ENCODE assay signal across 1 cellular context in genomic region chr7:135509839-135510602, GRCh38.
TF ChIP-seq lines count a peak whose summit lies in the region.

A gene with protein sequence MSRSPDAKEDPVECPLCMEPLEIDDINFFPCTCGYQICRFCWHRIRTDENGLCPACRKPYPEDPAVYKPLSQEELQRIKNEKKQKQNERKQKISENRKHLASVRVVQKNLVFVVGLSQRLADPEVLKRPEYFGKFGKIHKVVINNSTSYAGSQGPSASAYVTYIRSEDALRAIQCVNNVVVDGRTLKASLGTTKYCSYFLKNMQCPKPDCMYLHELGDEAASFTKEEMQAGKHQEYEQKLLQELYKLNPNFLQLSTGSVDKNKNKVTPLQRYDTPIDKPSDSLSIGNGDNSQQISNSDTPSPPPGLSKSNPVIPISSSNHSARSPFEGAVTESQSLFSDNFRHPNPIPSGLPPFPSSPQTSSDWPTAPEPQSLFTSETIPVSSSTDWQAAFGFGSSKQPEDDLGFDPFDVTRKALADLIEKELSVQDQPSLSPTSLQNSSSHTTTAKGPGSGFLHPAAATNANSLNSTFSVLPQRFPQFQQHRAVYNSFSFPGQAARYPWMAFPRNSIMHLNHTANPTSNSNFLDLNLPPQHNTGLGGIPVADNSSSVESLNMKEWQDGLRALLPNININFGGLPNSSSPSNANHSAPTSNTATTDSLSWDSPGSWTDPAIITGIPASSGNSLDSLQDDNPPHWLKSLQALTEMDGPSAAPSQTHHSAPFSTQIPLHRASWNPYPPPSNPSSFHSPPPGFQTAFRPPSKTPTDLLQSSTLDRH (minus strand): TSS chr7:135510102. CDS start chr7:135438331, 71,771 bp downstream.

TF ChIP-seq in HEK293, 187 proteins besides CTCF, POLR2A, EP300 and RAD21 (continued from another document and continues in another):
- TF ChIP-seq, protein P1, sequence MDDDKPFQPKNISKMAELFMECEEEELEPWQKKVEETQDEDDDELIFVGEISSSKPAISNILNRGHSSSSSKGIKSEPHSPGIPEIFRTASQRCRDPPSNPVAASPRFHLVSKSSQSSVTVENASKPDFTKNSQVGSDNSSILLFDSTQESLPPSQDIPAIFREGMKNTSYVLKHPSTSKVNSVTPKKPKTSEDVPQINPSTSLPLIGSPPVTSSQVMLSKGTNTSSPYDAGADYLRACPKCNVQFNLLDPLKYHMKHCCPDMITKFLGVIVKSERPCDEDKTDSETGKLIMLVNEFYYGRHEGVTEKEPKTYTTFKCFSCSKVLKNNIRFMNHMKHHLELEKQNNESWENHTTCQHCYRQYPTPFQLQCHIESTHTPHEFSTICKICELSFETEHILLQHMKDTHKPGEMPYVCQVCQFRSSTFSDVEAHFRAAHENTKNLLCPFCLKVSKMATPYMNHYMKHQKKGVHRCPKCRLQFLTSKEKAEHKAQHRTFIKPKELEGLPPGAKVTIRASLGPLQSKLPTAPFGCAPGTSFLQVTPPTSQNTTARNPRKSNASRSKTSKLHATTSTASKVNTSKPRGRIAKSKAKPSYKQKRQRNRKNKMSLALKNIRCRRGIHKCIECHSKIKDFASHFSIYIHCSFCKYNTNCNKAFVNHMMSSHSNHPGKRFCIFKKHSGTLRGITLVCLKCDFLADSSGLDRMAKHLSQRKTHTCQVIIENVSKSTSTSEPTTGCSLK (tag by site-specific recombination; IDR thresholded peaks at IDR 0.05) = no peak
- TF ChIP-seq, protein P2, sequence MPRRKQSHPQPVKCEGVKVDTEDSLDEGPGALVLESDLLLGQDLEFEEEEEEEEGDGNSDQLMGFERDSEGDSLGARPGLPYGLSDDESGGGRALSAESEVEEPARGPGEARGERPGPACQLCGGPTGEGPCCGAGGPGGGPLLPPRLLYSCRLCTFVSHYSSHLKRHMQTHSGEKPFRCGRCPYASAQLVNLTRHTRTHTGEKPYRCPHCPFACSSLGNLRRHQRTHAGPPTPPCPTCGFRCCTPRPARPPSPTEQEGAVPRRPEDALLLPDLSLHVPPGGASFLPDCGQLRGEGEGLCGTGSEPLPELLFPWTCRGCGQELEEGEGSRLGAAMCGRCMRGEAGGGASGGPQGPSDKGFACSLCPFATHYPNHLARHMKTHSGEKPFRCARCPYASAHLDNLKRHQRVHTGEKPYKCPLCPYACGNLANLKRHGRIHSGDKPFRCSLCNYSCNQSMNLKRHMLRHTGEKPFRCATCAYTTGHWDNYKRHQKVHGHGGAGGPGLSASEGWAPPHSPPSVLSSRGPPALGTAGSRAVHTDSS (tag by site-specific recombination; IDR thresholded peaks at IDR 0.05) = no peak
- TF ChIP-seq ZNF404 (tag by site-specific recombination; IDR thresholded peaks at IDR 0.05) = no peak
- no peak for TF ChIP-seq ZNF830 (tag by site-specific recombination; IDR thresholded peaks at IDR 0.05; ENCODE audit: low read depth)
- TF ChIP-seq ZNF169 (tag by site-specific recombination; IDR thresholded peaks at IDR 0.05) = no peak
- no peak for TF ChIP-seq ZNF571 (tag by site-specific recombination; IDR thresholded peaks at IDR 0.05)
- TF ChIP-seq ZFP69B (tag by site-specific recombination; IDR thresholded peaks at IDR 0.05) = peak; percentile 75
- no peak for TF ChIP-seq YY2 (tag by site-specific recombination; IDR thresholded peaks at IDR 0.05)
- TF ChIP-seq KLF7 (tag by site-specific recombination; IDR thresholded peaks at IDR 0.05; ENCODE audit: borderline replicate concordance) = peak; percentile 96
- TF ChIP-seq, protein P3, sequence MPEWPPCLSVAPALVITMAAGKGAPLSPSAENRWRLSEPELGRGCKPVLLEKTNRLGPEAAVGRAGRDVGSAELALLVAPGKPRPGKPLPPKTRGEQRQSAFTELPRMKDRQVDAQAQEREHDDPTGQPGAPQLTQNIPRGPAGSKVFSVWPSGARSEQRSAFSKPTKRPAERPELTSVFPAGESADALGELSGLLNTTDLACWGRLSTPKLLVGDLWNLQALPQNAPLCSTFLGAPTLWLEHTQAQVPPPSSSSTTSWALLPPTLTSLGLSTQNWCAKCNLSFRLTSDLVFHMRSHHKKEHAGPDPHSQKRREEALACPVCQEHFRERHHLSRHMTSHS (tag by site-specific recombination; IDR thresholded peaks at IDR 0.05) = peak; percentile 38; the same call in 1 of the 2 replicates
- TF ChIP-seq ZNF670 (tag by site-specific recombination; IDR thresholded peaks at IDR 0.05; ENCODE audit: low read depth) = no peak
- no peak; the same call in 1 of the 2 replicates for TF ChIP-seq ZBTB8A (tag by site-specific recombination; IDR thresholded peaks at IDR 0.05)
- no peak for TF ChIP-seq SETDB1 (IDR thresholded peaks at IDR 0.05; ENCODE audit: insufficient read length, low read length)
- TF ChIP-seq, protein P4, sequence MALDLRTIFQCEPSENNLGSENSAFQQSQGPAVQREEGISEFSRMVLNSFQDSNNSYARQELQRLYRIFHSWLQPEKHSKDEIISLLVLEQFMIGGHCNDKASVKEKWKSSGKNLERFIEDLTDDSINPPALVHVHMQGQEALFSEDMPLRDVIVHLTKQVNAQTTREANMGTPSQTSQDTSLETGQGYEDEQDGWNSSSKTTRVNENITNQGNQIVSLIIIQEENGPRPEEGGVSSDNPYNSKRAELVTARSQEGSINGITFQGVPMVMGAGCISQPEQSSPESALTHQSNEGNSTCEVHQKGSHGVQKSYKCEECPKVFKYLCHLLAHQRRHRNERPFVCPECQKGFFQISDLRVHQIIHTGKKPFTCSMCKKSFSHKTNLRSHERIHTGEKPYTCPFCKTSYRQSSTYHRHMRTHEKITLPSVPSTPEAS (tag by site-specific recombination; IDR thresholded peaks at IDR 0.05) = peak; percentile 55; the same call in 1 of the 2 replicates
- peak; percentile 4; the same call in 1 of the 2 replicates for TF ChIP-seq ZFP3 (tag by site-specific recombination; IDR thresholded peaks at IDR 0.05; ENCODE audit: low read depth)
- no peak for TF ChIP-seq ZNF155 (tag by site-specific recombination; IDR thresholded peaks at IDR 0.05)
- peak; percentile 76; the same call in 1 of the 2 replicates for TF ChIP-seq ZSCAN30 (tag by site-specific recombination; IDR thresholded peaks at IDR 0.05)
- peak; percentile 10; the same call in 1 of the 2 replicates for TF ChIP-seq ZNF394 (tag by site-specific recombination; IDR thresholded peaks at IDR 0.05; ENCODE audit: borderline replicate concordance)
- TF ChIP-seq GLI2 (tag by site-specific recombination; IDR thresholded peaks at IDR 0.05; ENCODE audit: borderline replicate concordance, low read depth) = no peak
- TF ChIP-seq ZNF16 (tag by site-specific recombination; IDR thresholded peaks at IDR 0.05; ENCODE audit: low read depth) = no peak
- no peak for TF ChIP-seq ZNF157 (tag by site-specific recombination; IDR thresholded peaks at IDR 0.05)
- no peak for TF ChIP-seq ZNF623 (tag by site-specific recombination; IDR thresholded peaks at IDR 0.05)
- TF ChIP-seq, protein P5, sequence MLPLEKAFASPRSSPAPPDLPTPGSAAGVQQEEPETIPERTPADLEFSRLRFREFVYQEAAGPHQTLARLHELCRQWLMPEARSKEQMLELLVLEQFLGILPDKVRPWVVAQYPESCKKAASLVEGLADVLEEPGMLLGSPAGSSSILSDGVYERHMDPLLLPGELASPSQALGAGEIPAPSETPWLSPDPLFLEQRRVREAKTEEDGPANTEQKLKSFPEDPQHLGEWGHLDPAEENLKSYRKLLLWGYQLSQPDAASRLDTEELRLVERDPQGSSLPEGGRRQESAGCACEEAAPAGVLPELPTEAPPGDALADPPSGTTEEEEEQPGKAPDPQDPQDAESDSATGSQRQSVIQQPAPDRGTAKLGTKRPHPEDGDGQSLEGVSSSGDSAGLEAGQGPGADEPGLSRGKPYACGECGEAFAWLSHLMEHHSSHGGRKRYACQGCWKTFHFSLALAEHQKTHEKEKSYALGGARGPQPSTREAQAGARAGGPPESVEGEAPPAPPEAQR (tag by site-specific recombination; IDR thresholded peaks at IDR 0.05) = no peak
- no peak for TF ChIP-seq ZNF521 (tag by site-specific recombination; IDR thresholded peaks at IDR 0.05)
- no peak; the same call in 1 of the 2 replicates for TF ChIP-seq ZNF600 (tag by site-specific recombination; IDR thresholded peaks at IDR 0.05)
- TF ChIP-seq WT1 (tag by site-specific recombination; IDR thresholded peaks at IDR 0.05) = no peak
- peak; percentile 95 for TF ChIP-seq ZNF76 (tag by site-specific recombination; IDR thresholded peaks at IDR 0.05; ENCODE audit: borderline replicate concordance, low read depth)
- peak; percentile 18 for TF ChIP-seq ZBTB11 (tag by site-specific recombination; conservative IDR thresholded peaks at IDR 0.05; ENCODE audit: low read depth)
- TF ChIP-seq, protein P6, sequence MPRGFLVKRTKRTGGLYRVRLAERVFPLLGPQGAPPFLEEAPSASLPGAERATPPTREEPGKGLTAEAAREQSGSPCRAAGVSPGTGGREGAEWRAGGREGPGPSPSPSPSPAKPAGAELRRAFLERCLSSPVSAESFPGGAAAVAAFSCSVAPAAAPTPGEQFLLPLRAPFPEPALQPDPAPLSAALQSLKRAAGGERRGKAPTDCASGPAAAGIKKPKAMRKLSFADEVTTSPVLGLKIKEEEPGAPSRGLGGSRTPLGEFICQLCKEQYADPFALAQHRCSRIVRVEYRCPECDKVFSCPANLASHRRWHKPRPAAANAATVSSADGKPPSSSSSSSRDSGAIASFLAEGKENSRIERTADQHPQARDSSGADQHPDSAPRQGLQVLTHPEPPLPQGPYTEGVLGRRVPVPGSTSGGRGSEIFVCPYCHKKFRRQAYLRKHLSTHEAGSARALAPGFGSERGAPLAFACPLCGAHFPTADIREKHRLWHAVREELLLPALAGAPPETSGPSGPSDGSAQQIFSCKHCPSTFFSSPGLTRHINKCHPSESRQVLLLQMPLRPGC (tag by site-specific recombination; IDR thresholded peaks at IDR 0.05) = no peak
- no peak for TF ChIP-seq ZNF48 (tag by site-specific recombination; IDR thresholded peaks at IDR 0.05)
- no peak for TF ChIP-seq ZNF530 (tag by site-specific recombination; IDR thresholded peaks at IDR 0.05; ENCODE audit: low read depth)
- no peak for TF ChIP-seq ZNF514 (tag by site-specific recombination; IDR thresholded peaks at IDR 0.05)
- no peak for TF ChIP-seq ZNF132 (tag by site-specific recombination; IDR thresholded peaks at IDR 0.05; ENCODE audit: borderline replicate concordance)
- TF ChIP-seq ZFP41 (tag by site-specific recombination; IDR thresholded peaks at IDR 0.05; ENCODE audit: borderline replicate concordance) = no peak; the same call in 1 of the 2 replicates
- TF ChIP-seq ZNF37A (tag by site-specific recombination; IDR thresholded peaks at IDR 0.05) = no peak
- TF ChIP-seq, protein P7, sequence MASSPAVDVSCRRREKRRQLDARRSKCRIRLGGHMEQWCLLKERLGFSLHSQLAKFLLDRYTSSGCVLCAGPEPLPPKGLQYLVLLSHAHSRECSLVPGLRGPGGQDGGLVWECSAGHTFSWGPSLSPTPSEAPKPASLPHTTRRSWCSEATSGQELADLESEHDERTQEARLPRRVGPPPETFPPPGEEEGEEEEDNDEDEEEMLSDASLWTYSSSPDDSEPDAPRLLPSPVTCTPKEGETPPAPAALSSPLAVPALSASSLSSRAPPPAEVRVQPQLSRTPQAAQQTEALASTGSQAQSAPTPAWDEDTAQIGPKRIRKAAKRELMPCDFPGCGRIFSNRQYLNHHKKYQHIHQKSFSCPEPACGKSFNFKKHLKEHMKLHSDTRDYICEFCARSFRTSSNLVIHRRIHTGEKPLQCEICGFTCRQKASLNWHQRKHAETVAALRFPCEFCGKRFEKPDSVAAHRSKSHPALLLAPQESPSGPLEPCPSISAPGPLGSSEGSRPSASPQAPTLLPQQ (tag by site-specific recombination; IDR thresholded peaks at IDR 0.05) = peak; percentile 41
- TF ChIP-seq SP2 (tag by site-specific recombination; IDR thresholded peaks at IDR 0.05) = peak; percentile 69
